Comparison of ENCODE assay signal across 11 cellular contexts in the genomic region with DNA sequence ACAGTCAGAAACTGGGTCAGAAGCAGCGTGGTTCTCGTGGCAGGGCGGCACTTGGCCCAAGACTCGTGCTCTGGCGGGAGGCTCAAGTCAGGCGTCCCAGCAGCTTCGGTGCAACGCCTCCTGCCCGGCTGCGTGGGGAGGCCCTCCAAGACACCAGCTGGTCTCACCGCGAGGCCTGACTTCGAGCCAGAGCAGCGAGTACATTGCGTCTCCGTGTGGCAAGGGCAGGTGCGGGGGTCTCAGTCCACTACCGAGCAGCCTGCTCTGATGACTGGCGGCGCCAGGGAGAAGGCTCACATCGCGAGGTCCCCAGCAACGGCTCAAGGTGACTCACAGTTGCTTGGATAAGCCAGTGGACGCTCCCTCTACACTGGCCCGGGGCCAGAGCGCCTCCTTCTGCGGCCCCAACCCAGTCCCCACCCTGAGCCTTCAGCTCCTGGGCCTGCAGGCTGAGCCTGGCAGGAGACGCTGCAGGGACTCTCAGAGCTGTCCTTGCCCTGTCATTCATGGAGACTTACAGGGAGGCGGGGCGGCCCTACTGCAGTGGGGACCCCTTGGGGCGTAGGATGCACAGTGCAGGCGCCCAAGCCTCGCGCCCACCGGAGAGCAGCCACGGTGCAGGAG.
DNase-seq lines count a peak whose midpoint lies in the region; ATAC-seq and TF ChIP-seq lines count a peak whose summit lies in the region.
"Had no signal": no experiment of that assay in that cellular context is flagged by ENCODE, and none has a peak within 500 bp of the region (broad histone marks: within the 10 kb centered on the region; RNA-seq: fewer than 3 reads in every experiment).

No MANE protein-coding gene starts in this region.

- H3K36me3 Mint-ChIP-seq in nephron (ENCODE audit: low read depth), result peaks cover 39% of the 10 kb centered on the region

- peak overlapping the region in 1 of 3 experiments; percentile 16 for H3K4me3 Mint-ChIP-seq in nephron
- H3K4me3 Mint-ChIP-seq: activated naive CD8-positive, alpha-beta T cell treated with anti-CD3 and anti-CD28 coated beads, Interleukin-2, amount 10 ng/mL, durations not matched to agents 7 days and 5 days had no signal

- no peak for TF ChIP-seq POLR2A in erythroblast (IDR thresholded peaks at IDR 0.05; ENCODE audit: low read length)

- peaks cover 8% of the 10 kb centered on the region for H3K27me3 Mint-ChIP-seq in nephron (ENCODE audit: low read depth)
- H3K27me3 Mint-ChIP-seq: activated naive CD8-positive, alpha-beta T cell treated with anti-CD3 and anti-CD28 coated beads, Interleukin-2, amount 10 ng/mL, durations not matched to agents 7 days and 5 days had no signal

- TF ChIP-seq CTCF in nephron (IDR thresholded peaks at IDR 0.05; ENCODE audit: unreplicated experiment in 3 of 3), result peak in 2 of 3 experiments; percentile 11 to 25

- H3K4me1 Mint-ChIP-seq in nephron, result peaks cover 31% of the 10 kb centered on the region
- H3K4me1 Mint-ChIP-seq: activated naive CD8-positive, alpha-beta T cell treated with anti-CD3 and anti-CD28 coated beads, Interleukin-2, amount 10 ng/mL, durations not matched to agents 7 days and 5 days had no signal

- DNase-seq in Ammon's horn (ENCODE audit: low spot score), result peak; percentile 56
- peak; percentile 51 for DNase-seq in NCI-H1092 (lab: John Stamatoyannopoulos, UW)
- peak; percentile 26 to 41 for DNase-seq in erythroblast (lab: John Stamatoyannopoulos, UW)
- no peak for DNase-seq in activated CD8-positive, alpha-beta memory T cell treated with anti-CD3 and anti-CD28 coated beads, Interleukin-2, amount 50 U/mL, for 48 hours
- DNase-seq in superior temporal gyrus (ENCODE audit: extremely low spot score), result no peak
- DNase-seq in NCI-H1694 treated with DMSO at 0.1 percent for 48 hours (lab: John Stamatoyannopoulos, UW), result no peak
- DNase-seq: activated naive CD8-positive, alpha-beta T cell treated with anti-CD3 and anti-CD28 coated beads, Interleukin-2, amount 10 ng/mL, durations not matched to agents 7 days and 5 days; Calu3; NCI-H226 had no signal

- ATAC-seq in HG02759 (IDR thresholded peaks at IDR 0.05; ENCODE audit: unreplicated experiment), result no peak

- peak overlapping the region in 1 of 3 experiments; percentile 59 for H3K27ac Mint-ChIP-seq in nephron
- H3K27ac Mint-ChIP-seq: activated naive CD8-positive, alpha-beta T cell treated with anti-CD3 and anti-CD28 coated beads, Interleukin-2, amount 10 ng/mL, durations not matched to agents 7 days and 5 days had no signal

- H3K9me3 Mint-ChIP-seq in nephron, result no peaks in the 10 kb centered on the region
- H3K9me3 Mint-ChIP-seq: activated naive CD8-positive, alpha-beta T cell treated with anti-CD3 and anti-CD28 coated beads, Interleukin-2, amount 10 ng/mL, durations not matched to agents 7 days and 5 days had no signal

Comparison
In these comparisons a context has a peak if more than half of its experiments do, and no peak if none do; other contexts are left out.
1. DNase-seq: peak in Ammon's horn (single experiment), NCI-H1092 (single experiment) and erythroblast (2 of 2); none in activated CD8-positive, alpha-beta memory T cell treated with anti-CD3 and anti-CD28 coated beads, Interleukin-2, amount 50 U/mL, for 48 hours (single experiment), superior temporal gyrus (single experiment) and NCI-H1694 treated with DMSO at 0.1 percent for 48 hours (single experiment).